In genomic region chr6:82611751-82612150, GRCh38 we compare ENCODE assay signal across 26 cellular contexts.
"Had no signal": no experiment of that assay in that cellular context is flagged by ENCODE, and none has a peak within 500 bp of the region (broad histone marks: within the 10 kb centered on the region; RNA-seq: fewer than 3 reads in every experiment).

No MANE protein-coding gene starts in this region.

- H3K4me2 ChIP-seq: PC-9 had no signal

- H3K27ac ChIP-seq: PC-9, SK-N-MC had no signal

- H3K4me1 Mint-ChIP-seq: activated B cell treated with CpG ODN at 0.5 μM for 24 hours; activated CD4-positive, alpha-beta T cell treated with anti-CD3 and anti-CD28 coated beads, Interleukin-2, amount 10 ng/mL, durations not matched to agents 24 days and 14 days; activated CD8-positive, alpha-beta memory T cell treated with anti-CD3 and anti-CD28 coated beads, Interleukin-2, amount 10 ng/mL, durations not matched to agents 7 days and 5 days; activated naive CD4-positive, alpha-beta T cell treated with anti-CD3 and anti-CD28 coated beads, Interleukin-2, amount 50 U/mL, for 24 hours; T-cell had no signal

- H2AFZ ChIP-seq: PC-9 had no signal

- H3K4me3 ChIP-seq: K562, PC-9, SK-N-MC had no signal

- H3K9me3 Mint-ChIP-seq: activated CD4-positive, alpha-beta T cell treated with anti-CD3 and anti-CD28 coated beads, Interleukin-2, amount 10 ng/mL, durations not matched to agents 24 days and 14 days; activated naive CD4-positive, alpha-beta T cell treated with anti-CD3 and anti-CD28 coated beads, Interleukin-2, amount 50 U/mL, for 24 hours; activated T-cell treated with anti-CD3 and anti-CD28 coated beads, Interleukin-2, amount 50 U/mL, for 24 hours; activated T-helper 1 cell treated with anti-CD3 and anti-CD28 coated beads, Interleukin-12 subunit alpha, Interleukin-12 subunit beta, Interleukin-2, Interleukin-4 antibody, amounts not matched to agents 30 ng/mL and 10 ng/mL and 1 ng/mL, durations not matched to agents 14 hours and 24 hours and 36 hours; T-cell had no signal

- H3K36me3 Mint-ChIP-seq: activated CD8-positive, alpha-beta memory T cell treated with anti-CD3 and anti-CD28 coated beads, Interleukin-2, amount 10 ng/mL, durations not matched to agents 7 days and 5 days; activated naive CD4-positive, alpha-beta T cell treated with anti-CD3 and anti-CD28 coated beads, Interleukin-2, amount 50 U/mL, for 24 hours; T-cell had no signal

- H3K27me3 Mint-ChIP-seq: activated B cell treated with CpG ODN at 0.5 μM for 24 hours; activated CD4-positive, alpha-beta T cell treated with anti-CD3 and anti-CD28 coated beads, Interleukin-2, amount 10 ng/mL, durations not matched to agents 24 days and 14 days; activated naive CD4-positive, alpha-beta T cell treated with anti-CD3 and anti-CD28 coated beads, Interleukin-2, amount 50 U/mL, for 24 hours; activated T-cell treated with anti-CD3 and anti-CD28 coated beads, Interleukin-2, amount 50 U/mL, for 24 hours; T-cell had no signal

- H3K4me3 Mint-ChIP-seq: activated B cell treated with CpG ODN at 0.5 μM for 24 hours; activated CD4-positive, alpha-beta T cell treated with anti-CD3 and anti-CD28 coated beads, Interleukin-2, amount 10 ng/mL, durations not matched to agents 24 days and 14 days; activated CD8-positive, alpha-beta memory T cell treated with anti-CD3 and anti-CD28 coated beads, Interleukin-2, amount 10 ng/mL, durations not matched to agents 7 days and 5 days; activated naive CD4-positive, alpha-beta T cell treated with anti-CD3 and anti-CD28 coated beads, Interleukin-2, amount 50 U/mL, for 24 hours; activated T-cell treated with anti-CD3 and anti-CD28 coated beads, Interleukin-2, amount 50 U/mL, for 24 hours; activated T-helper 1 cell treated with anti-CD3 and anti-CD28 coated beads, Interleukin-12 subunit alpha, Interleukin-12 subunit beta, Interleukin-2, Interleukin-4 antibody, amounts not matched to agents 30 ng/mL and 10 ng/mL and 1 ng/mL, durations not matched to agents 14 hours and 24 hours and 36 hours; T-cell had no signal

- ATAC-seq: activated CD8-positive, alpha-beta memory T cell treated with anti-CD3 and anti-CD28 coated beads, Interleukin-2, amount 10 ng/mL, durations not matched to agents 7 days and 5 days; K562; T-cell had no signal

- DNase-seq: activated B cell treated with CpG ODN at 0.5 μM for 24 hours; activated CD4-positive, alpha-beta T cell treated with anti-CD3 and anti-CD28 coated beads for 1 hour; activated CD4-positive, alpha-beta T cell treated with anti-CD3 and anti-CD28 coated beads, Interleukin-2, amount 10 ng/mL, durations not matched to agents 24 days and 14 days; activated CD4-positive, alpha-beta T cell treated with anti-CD3 and anti-CD28 coated beads, Interleukin-2, amount 50 U/mL, for 48 hours; activated CD8-positive, alpha-beta memory T cell treated with anti-CD3 and anti-CD28 coated beads, Interleukin-2, amount 10 ng/mL, durations not matched to agents 7 days and 5 days; activated effector memory CD4-positive, alpha-beta T cell treated with Interleukin-2 at 50 U/mL for 16 hours; activated naive CD4-positive, alpha-beta T cell; activated T-cell treated with anti-CD3 and anti-CD28 coated beads, Interleukin-2, amount 50 U/mL, for 24 hours; aorta; central memory CD4-positive, alpha-beta T cell; Kasumi-1; NCI-H1048; NCI-H1930; NCI-H2107; NCI-H2171 treated with DMSO at 0.1 percent for 48 hours; NCI-H510A; NCI-H526 treated with DMSO at 0.1 percent for 48 hours; PC-9; SIG-M5; T-cell; T-helper 2 cell; T1000 had no signal

- H3K27ac Mint-ChIP-seq: activated B cell treated with CpG ODN at 0.5 μM for 24 hours; activated CD4-positive, alpha-beta T cell treated with anti-CD3 and anti-CD28 coated beads, Interleukin-2, amount 10 ng/mL, durations not matched to agents 24 days and 14 days; activated CD8-positive, alpha-beta memory T cell treated with anti-CD3 and anti-CD28 coated beads, Interleukin-2, amount 10 ng/mL, durations not matched to agents 7 days and 5 days; activated naive CD4-positive, alpha-beta T cell treated with anti-CD3 and anti-CD28 coated beads, Interleukin-2, amount 50 U/mL, for 24 hours; activated T-cell treated with anti-CD3 and anti-CD28 coated beads, Interleukin-2, amount 50 U/mL, for 24 hours; activated T-helper 1 cell treated with anti-CD3 and anti-CD28 coated beads, Interleukin-12 subunit alpha, Interleukin-12 subunit beta, Interleukin-2, Interleukin-4 antibody, amounts not matched to agents 30 ng/mL and 10 ng/mL and 1 ng/mL, durations not matched to agents 14 hours and 24 hours and 36 hours; T-cell had no signal
